Comparison of ENCODE assay signal across 9 cellular contexts in genomic region chrX:131060147-131060546, GRCh38. TPM values are rescaled to one million over a fixed set of nuclear protein-coding genes. Genes with fewer than 3 reads are reported as not detected.
"Had no signal": no experiment of that assay in that cellular context is flagged by ENCODE, and none has a peak within 500 bp of the region (broad histone marks: within the 10 kb centered on the region; RNA-seq: fewer than 3 reads in every experiment).

No MANE protein-coding gene starts in this region.

- DNase-seq: GDM1, GF-D8 had no signal

- H3K4me3 ChIP-seq: GM12878 had no signal

- FAIRE-seq: G401.6, GM12878, GM12891, GM12892, GM18507, GM19239 had no signal

- ATAC-seq: GM12878 had no signal

RNA-seq across cellular contexts. Expression of gene ARHGAP36, which starts 2.0 kb away (rescaled TPM):
- total RNA-seq: G401, GM12878 had no signal
- polyA plus RNA-seq: GM12878 had no signal
